ENCODE assay signal across 11 cellular contexts in genomic region chr2:189982777-189983394, GRCh38.
DNase-seq lines count a peak whose midpoint lies in the region; ATAC-seq, FAIRE-seq and TF ChIP-seq lines count a peak whose summit lies in the region.
"Had no signal": no experiment of that assay in that cellular context is flagged by ENCODE, and none has a peak within 500 bp of the region (broad histone marks: within the 10 kb centered on the region; RNA-seq: fewer than 3 reads in every experiment).

No MANE protein-coding gene starts in this region.

- H3K27ac ChIP-seq in K562 (ENCODE audit: extremely low read depth, low read depth, low read length) = no peak overlapping the region
- no peak overlapping the region for H3K27ac ChIP-seq in CD4-positive, alpha-beta T cell (ENCODE audit: low read depth, low read length)

- H3K9me3 ChIP-seq in K562 (replicated peaks; ENCODE audit: control insufficient read depth, insufficient read depth, low read depth, low read length) = peaks cover 7% of the 10 kb centered on the region; the same call in 1 of the 2 replicates
- H3K9me3 ChIP-seq in CD4-positive, alpha-beta T cell (ENCODE audit: control insufficient read depth, low read length) = peaks cover 35% of the 10 kb centered on the region

- intact Hi-C loops in K562 (cut with micrococcal nuclease) = loop anchor here (2.0 kb wide), 1 partner anchor 88 kb away; no protein-coding TSS in a partner anchor
- intact Hi-C loops in CD4-positive, alpha-beta T cell (cut with DNase I, micrococcal nuclease) = no loop called here

- H3K36me3 Mint-ChIP-seq in neural crest cell (ENCODE audit: low read depth) = peaks cover 8% of the 10 kb centered on the region
- H3K36me3 Mint-ChIP-seq in CD4-positive, alpha-beta T cell (ENCODE audit: low read depth) = no peaks in the 10 kb centered on the region
- peaks cover 2% of the 10 kb centered on the region for H3K36me3 Mint-ChIP-seq in activated naive CD8-positive, alpha-beta T cell treated with anti-CD3 and anti-CD28 coated beads, Interleukin-2, amount 50 U/mL, for 24 hours (ENCODE audit: low read depth)
- H3K36me3 Mint-ChIP-seq: CD4-positive, CD25-positive, alpha-beta regulatory T cell had no signal

- no peaks in the 10 kb centered on the region for H4K20me1 ChIP-seq in K562 (replicated peaks; ENCODE audit: control insufficient read depth, insufficient read depth, low read length)

- FAIRE-seq in K562 (lab: Jason Lieb, UNC) = peak; percentile 65

- POLR2A ChIA-PET in K562 (lab: Yijun Ruan, JAX) = no interaction called here
- POLR2A ChIA-PET in CD4-positive, alpha-beta T cell (lab: Charles Lee) = no interaction called here

- no peak overlapping the region for H3K4me2 ChIP-seq in K562 (ENCODE audit: insufficient read depth, low read length)

- H3K36me3 ChIP-seq in K562 (ENCODE audit: control insufficient read depth, insufficient read depth, low read length) = no peaks in the 10 kb centered on the region

- no peaks in the 10 kb centered on the region for H3K27me3 ChIP-seq in K562 (ENCODE audit: control insufficient read depth in 2 of 2, insufficient read depth in 2 of 2, low read length in 2 of 2)
- no peaks in the 10 kb centered on the region for H3K27me3 ChIP-seq in CD4-positive, alpha-beta T cell (ENCODE audit: control insufficient read depth, insufficient read depth, low read length)

- H3K4me1 Mint-ChIP-seq in neural crest cell = no peaks in the 10 kb centered on the region
- no peaks in the 10 kb centered on the region for H3K4me1 Mint-ChIP-seq in CD4-positive, alpha-beta T cell (ENCODE audit: low read depth)
- H3K4me1 Mint-ChIP-seq in activated naive CD8-positive, alpha-beta T cell treated with anti-CD3 and anti-CD28 coated beads, Interleukin-2, amount 50 U/mL, for 24 hours = no peaks in the 10 kb centered on the region
- H3K4me1 Mint-ChIP-seq: CD4-positive, CD25-positive, alpha-beta regulatory T cell had no signal

- H3K4me1 ChIP-seq in K562 (replicated peaks in 1 of 2; ENCODE audit: control insufficient read depth in 2 of 2, insufficient read depth in 2 of 2, low read length in 2 of 2) = no peaks in the 10 kb centered on the region

- peak; percentile 72 for ATAC-seq in K562
- no peak for ATAC-seq in CD4-positive, alpha-beta T cell (ENCODE audit: poor library complexity)
- no peak for ATAC-seq in activated naive CD8-positive, alpha-beta T cell treated with anti-CD3 and anti-CD28 coated beads, Interleukin-2, amount 50 U/mL, for 24 hours
- ATAC-seq: natural killer cell treated with Interleukin-12 subunit alpha and Interleukin-12 subunit beta and Interleukin-15 and Interleukin-18, amount 100 ng/mL, for 72 hours had no signal

- 24% methylated on average over 5 of the region's 5 CpGs for WGBS in K562 (ENCODE audit: insufficient coverage, low coverage, missing lambda C conversion rate)

- peak in 1 of 2 experiments; percentile 53; a peak in 2 of 4 replicates for TF ChIP-seq RAD21 in K562 (CRISPR knock-in tag; conservative IDR thresholded peaks at IDR 0.05 in 1 of 2, IDR thresholded peaks at IDR 0.05 in 1 of 2)

- no TSS peak for BruUV-seq in K562 (replicated peaks; lab: Mats Ljungman, UMichigan)

- no peak for TF ChIP-seq EP300 in K562 (IDR thresholded peaks at IDR 0.05; ENCODE audit: low read length)

- in situ Hi-C loops in K562 (cut with MboI) = no loop called here

- H3K9me1 ChIP-seq in K562 (ENCODE audit: control insufficient read depth, insufficient read depth, low read length) = no peaks in the 10 kb centered on the region

- CTCF ChIA-PET in K562 (lab: Yijun Ruan, JAX; ENCODE audit: low intra/inter-chr PET ratio) = no interaction called here
- CTCF ChIA-PET in CD4-positive, alpha-beta T cell (lab: Charles Lee) = no interaction called here

- peak; percentile 55 for DNase-seq in NCI-H82 (lab: John Stamatoyannopoulos, UW)
- no peak for DNase-seq in NCI-H82 treated with DMSO at 0.1 percent for 48 hours (lab: John Stamatoyannopoulos, UW; ENCODE audit: unreplicated experiment)
- DNase-seq in Jurkat, Clone E6-1 (ENCODE audit: low read depth, low spot score) = peak; percentile 3
- DNase-seq in K562 (ENCODE audit: extremely low read depth in 1 of 4, low spot score in 3 of 4) = peak; percentile 23 to 39 (median 26)
- DNase-seq in neural crest cell (ENCODE audit: low read depth, low spot score) = no peak
- no peak for DNase-seq in CD4-positive, alpha-beta T cell
- DNase-seq in NCI-H1930 (lab: John Stamatoyannopoulos, UW) = no peak
- no peak for DNase-seq in activated naive CD8-positive, alpha-beta T cell treated with anti-CD3 and anti-CD28 coated beads, Interleukin-2, amount 50 U/mL, for 24 hours
- DNase-seq: NCI-H1436 had no signal

- H3K9me3 Mint-ChIP-seq in neural crest cell = peaks cover 17% of the 10 kb centered on the region
- peaks cover 28% of the 10 kb centered on the region for H3K9me3 Mint-ChIP-seq in CD4-positive, alpha-beta T cell
- H3K9me3 Mint-ChIP-seq in activated naive CD8-positive, alpha-beta T cell treated with anti-CD3 and anti-CD28 coated beads, Interleukin-2, amount 50 U/mL, for 24 hours = peaks cover 41% of the 10 kb centered on the region

- peak; percentile 46 to 52 (median 48); a peak in 5 of 6 replicates for TF ChIP-seq CTCF in K562 (IDR thresholded peaks at IDR 0.05 in 2 of 3, conservative IDR thresholded peaks at IDR 0.05 in 1 of 3; ENCODE audit: insufficient read depth in 2 of 3, low read depth in 1 of 3, low read length in 3 of 3)
- peak; percentile 48 for TF ChIP-seq CTCF in neural crest cell (conservative IDR thresholded peaks at IDR 0.05)
- no peak for TF ChIP-seq CTCF in CD4-positive, alpha-beta T cell (IDR thresholded peaks at IDR 0.05)

- no peak overlapping the region for H2AFZ ChIP-seq in K562 (ENCODE audit: low read depth, low read length)

- no peaks in the 10 kb centered on the region for H3K79me2 ChIP-seq in K562 (ENCODE audit: control insufficient read depth, insufficient read depth, low read length)

- H3K27ac Mint-ChIP-seq in neural crest cell (ENCODE audit: unreplicated experiment) = no peak overlapping the region
- H3K27ac Mint-ChIP-seq in CD4-positive, alpha-beta T cell = no peak overlapping the region
- H3K27ac Mint-ChIP-seq in activated naive CD8-positive, alpha-beta T cell treated with anti-CD3 and anti-CD28 coated beads, Interleukin-2, amount 50 U/mL, for 24 hours = no peak overlapping the region
- H3K27ac Mint-ChIP-seq: CD4-positive, CD25-positive, alpha-beta regulatory T cell; natural killer cell treated with Interleukin-12 subunit alpha and Interleukin-12 subunit beta and Interleukin-15 and Interleukin-18, amount 100 ng/mL, for 72 hours had no signal

- no peak overlapping the region for H3K9ac ChIP-seq in K562 (ENCODE audit: insufficient read depth in 1 of 2, low read depth in 2 of 2, low read length in 2 of 2)

- H3K4me3 ChIP-seq in Jurkat, Clone E6-1 (ENCODE audit: low read length) = no peak overlapping the region
- H3K4me3 ChIP-seq in K562 = no peak overlapping the region

- TF ChIP-seq POLR2A in K562 (conservative IDR thresholded peaks at IDR 0.05) = no peak

- H3K27me3 Mint-ChIP-seq in neural crest cell (ENCODE audit: low read depth) = no peaks in the 10 kb centered on the region
- H3K27me3 Mint-ChIP-seq in CD4-positive, alpha-beta T cell = no peaks in the 10 kb centered on the region
- peaks cover 1% of the 10 kb centered on the region for H3K27me3 Mint-ChIP-seq in activated naive CD8-positive, alpha-beta T cell treated with anti-CD3 and anti-CD28 coated beads, Interleukin-2, amount 50 U/mL, for 24 hours
- H3K27me3 Mint-ChIP-seq: natural killer cell treated with Interleukin-12 subunit alpha and Interleukin-12 subunit beta and Interleukin-15 and Interleukin-18, amount 100 ng/mL, for 72 hours had no signal

- no peak overlapping the region for H3K4me3 Mint-ChIP-seq in neural crest cell
- no peak overlapping the region for H3K4me3 Mint-ChIP-seq in CD4-positive, alpha-beta T cell
- no peak overlapping the region for H3K4me3 Mint-ChIP-seq in activated naive CD8-positive, alpha-beta T cell treated with anti-CD3 and anti-CD28 coated beads, Interleukin-2, amount 50 U/mL, for 24 hours
- H3K4me3 Mint-ChIP-seq: CD4-positive, CD25-positive, alpha-beta regulatory T cell; natural killer cell treated with Interleukin-12 subunit alpha and Interleukin-12 subunit beta and Interleukin-15 and Interleukin-18, amount 100 ng/mL, for 72 hours had no signal

TF ChIP-seq in K562, 482 proteins besides CTCF, POLR2A, EP300 and RAD21:
- TF ChIP-seq MAFG (tag; conservative IDR thresholded peaks at IDR 0.05) = no peak
- no peak for TF ChIP-seq ETS2 (tag; IDR thresholded peaks at IDR 0.05; ENCODE audit: borderline replicate concordance, poor library complexity, severe bottlenecking)
- TF ChIP-seq PRMT5 (CRISPR knock-in tag; IDR thresholded peaks at IDR 0.05) = no peak
- TF ChIP-seq IRF2 (CRISPR knock-in tag; IDR thresholded peaks at IDR 0.05) = no peak
- no peak for TF ChIP-seq KDM4B (IDR thresholded peaks at IDR 0.05; ENCODE audit: borderline replicate concordance in 2 of 2, low read depth in 1 of 2)
- no peak for TF ChIP-seq ZNF197 (CRISPR knock-in tag; IDR thresholded peaks at IDR 0.05; ENCODE audit: low read depth)
- TF ChIP-seq ZNF282 (CRISPR knock-in tag; IDR thresholded peaks at IDR 0.05) = no peak
- no peak for TF ChIP-seq CBX5 (IDR thresholded peaks at IDR 0.05; ENCODE audit: borderline replicate concordance, low read depth)
- TF ChIP-seq SNIP1 (IDR thresholded peaks at IDR 0.05; ENCODE audit: low read depth) = no peak

Comparison
In these comparisons a context has a peak if more than half of its experiments do, and no peak if none do; other contexts are left out.
1. DNase-seq: peak in NCI-H82 (single experiment), Jurkat, Clone E6-1 (single experiment) and K562 (4 of 4); none in NCI-H82 treated with DMSO at 0.1 percent for 48 hours (single experiment), neural crest cell (single experiment), CD4-positive, alpha-beta T cell (0 of 10), NCI-H1930 (0 of 2) and activated naive CD8-positive, alpha-beta T cell treated with anti-CD3 and anti-CD28 coated beads, Interleukin-2, amount 50 U/mL, for 24 hours (single experiment).